8 cellular contexts compared by ENCODE assay signal in genomic region chr3:197029511-197030167, GRCh38. TPM values are rescaled to one million over a fixed set of nuclear protein-coding genes. Genes with fewer than 3 reads are reported as not detected.
DNase-seq lines count a peak whose midpoint lies in the region; ATAC-seq and TF ChIP-seq lines count a peak whose summit lies in the region.

Gene MELTF (minus strand): TSS chr3:197029817. CDS start chr3:197029702, 115 bp downstream.

- peak within 1 kb of the TSS; percentile 84 for H3K4me3 ChIP-seq in ACC112 (ENCODE audit: low read depth, low read length)
- peak within 1 kb of the TSS; percentile 51 for H3K4me3 ChIP-seq in naive thymus-derived CD4-positive, alpha-beta T cell (ENCODE audit: low read length)

- no peaks in the 10 kb centered on the region for H3K36me3 ChIP-seq in ACC112 (ENCODE audit: insufficient read depth, low read length)
- no peaks in the 10 kb centered on the region for H3K36me3 ChIP-seq in naive thymus-derived CD4-positive, alpha-beta T cell (ENCODE audit: control insufficient read depth in 2 of 3, insufficient read depth in 3 of 3, low read length in 3 of 3)

- intact Hi-C loops in naive thymus-derived CD4-positive, alpha-beta T cell (cut with micrococcal nuclease) = loop anchor here (1.0 to 2.0 kb wide), 3 partner anchors 26 to 51 kb away; no protein-coding TSS in a partner anchor

- ATAC-seq in GM18519 (IDR thresholded peaks at IDR 0.05; ENCODE audit: low FRiP score, unreplicated experiment) (peak; percentile 47), HG03095 (IDR thresholded peaks at IDR 0.05; ENCODE audit: unreplicated experiment) (peak; percentile 65)
- peak; percentile 91 for ATAC-seq in activated CD8-positive, alpha-beta memory T cell treated with anti-CD3 and anti-CD28 coated beads, Interleukin-2, amount 10 ng/mL, durations not matched to agents 7 days and 5 days
- ATAC-seq in naive thymus-derived CD4-positive, alpha-beta T cell = peak; percentile 90

- CTCF ChIA-PET in activated CD8-positive, alpha-beta memory T cell treated with anti-CD3 and anti-CD28 coated beads, Interleukin-2, amount 10 ng/mL, durations not matched to agents 7 days and 5 days (lab: Charles Lee) = interaction anchor here (0.6 to 4.3 kb wide), 30 partner anchors 11 to 365 kb away, joined by 3 to 38 read pairs (median 4); partner anchors contain the start of genes NCBP2 and SENP5
- CTCF ChIA-PET in naive thymus-derived CD4-positive, alpha-beta T cell (lab: Charles Lee) = interaction anchor here (0.7 to 1.9 kb wide), 6 partner anchors 15 to 1199 kb away, joined by 3 to 7 read pairs (median 4); no protein-coding TSS in a partner anchor

- H3K36me3 Mint-ChIP-seq in activated CD8-positive, alpha-beta memory T cell treated with anti-CD3 and anti-CD28 coated beads, Interleukin-2, amount 10 ng/mL, durations not matched to agents 7 days and 5 days = no peaks in the 10 kb centered on the region
- no peaks in the 10 kb centered on the region for H3K36me3 Mint-ChIP-seq in naive thymus-derived CD4-positive, alpha-beta T cell
- H3K36me3 Mint-ChIP-seq in stimulated activated naive CD8-positive, alpha-beta T cell treated with anti-CD3 and anti-CD28 coated beads, Interleukin-15, Interleukin-2, amounts not matched to agents 100 ng/mL and 50 ng/mL, for 24 hours (ENCODE audit: low read depth) = no peaks in the 10 kb centered on the region

- H3K27me3 Mint-ChIP-seq in activated CD8-positive, alpha-beta memory T cell treated with anti-CD3 and anti-CD28 coated beads, Interleukin-2, amount 10 ng/mL, durations not matched to agents 7 days and 5 days = peaks cover 10% of the 10 kb centered on the region
- H3K27me3 Mint-ChIP-seq in naive thymus-derived CD4-positive, alpha-beta T cell = no peaks in the 10 kb centered on the region
- H3K27me3 Mint-ChIP-seq in stimulated activated naive CD8-positive, alpha-beta T cell treated with anti-CD3 and anti-CD28 coated beads, Interleukin-15, Interleukin-2, amounts not matched to agents 100 ng/mL and 50 ng/mL, for 24 hours = no peaks in the 10 kb centered on the region

- peak within 1 kb of the TSS; percentile 90 for H3K27ac ChIP-seq in ACC112 (ENCODE audit: low read depth, low read length)
- H3K27ac ChIP-seq in naive thymus-derived CD4-positive, alpha-beta T cell (ENCODE audit: low read depth, low read length) = peak within 1 kb of the TSS; percentile 24

- no peaks in the 10 kb centered on the region for H3K9me3 ChIP-seq in naive thymus-derived CD4-positive, alpha-beta T cell (ENCODE audit: control insufficient read depth in 2 of 3, low read length in 3 of 3)

- peak; percentile 63 for DNase-seq in NCI-H526 treated with DMSO at 0.1 percent for 48 hours (lab: John Stamatoyannopoulos, UW)
- DNase-seq in activated CD8-positive, alpha-beta memory T cell treated with anti-CD3 and anti-CD28 coated beads, Interleukin-2, amount 10 ng/mL, durations not matched to agents 7 days and 5 days = peak; percentile 71
- peak; percentile 78 to 87 for DNase-seq in erythroblast (lab: John Stamatoyannopoulos, UW)
- peak; percentile 46 to 90 (median 75) for DNase-seq in naive thymus-derived CD4-positive, alpha-beta T cell

- H3K4me3 Mint-ChIP-seq in activated CD8-positive, alpha-beta memory T cell treated with anti-CD3 and anti-CD28 coated beads, Interleukin-2, amount 10 ng/mL, durations not matched to agents 7 days and 5 days = peak within 1 kb of the TSS; percentile 69
- H3K4me3 Mint-ChIP-seq in naive thymus-derived CD4-positive, alpha-beta T cell = peak within 1 kb of the TSS; percentile 64 to 83 (median 78)
- H3K4me3 Mint-ChIP-seq in stimulated activated naive CD8-positive, alpha-beta T cell treated with anti-CD3 and anti-CD28 coated beads, Interleukin-15, Interleukin-2, amounts not matched to agents 100 ng/mL and 50 ng/mL, for 24 hours = peak within 1 kb of the TSS; percentile 69

- peaks cover 18% of the 10 kb centered on the region for H3K4me1 ChIP-seq in ACC112 (ENCODE audit: control insufficient read depth, insufficient read depth, low read length, unreplicated experiment)
- peaks cover 0 to 4% of the 10 kb centered on the region in 2 donors for H3K4me1 ChIP-seq in naive thymus-derived CD4-positive, alpha-beta T cell (ENCODE audit: control insufficient read depth in 2 of 2, insufficient read depth in 2 of 2, low read length in 2 of 2)

- no peak for TF ChIP-seq POLR2A in erythroblast (IDR thresholded peaks at IDR 0.05; ENCODE audit: low read length)

- peak within 1 kb of the TSS; percentile 80 for H2AFZ ChIP-seq in ACC112 (ENCODE audit: low read length, unreplicated experiment)

- peaks cover 4% of the 10 kb centered on the region for H3K9me3 Mint-ChIP-seq in activated CD8-positive, alpha-beta memory T cell treated with anti-CD3 and anti-CD28 coated beads, Interleukin-2, amount 10 ng/mL, durations not matched to agents 7 days and 5 days (ENCODE audit: low read depth)
- peaks cover 0 to 11% (median 0%) of the 10 kb centered on the region in 11 donors for H3K9me3 Mint-ChIP-seq in naive thymus-derived CD4-positive, alpha-beta T cell
- no peaks in the 10 kb centered on the region for H3K9me3 Mint-ChIP-seq in stimulated activated naive CD8-positive, alpha-beta T cell treated with anti-CD3 and anti-CD28 coated beads, Interleukin-15, Interleukin-2, amounts not matched to agents 100 ng/mL and 50 ng/mL, for 24 hours

- H3K79me2 ChIP-seq in ACC112 (ENCODE audit: control insufficient read depth, insufficient read depth, low read length, unreplicated experiment) = no peaks in the 10 kb centered on the region

- no peak within 1 kb of the TSS for H3K27ac Mint-ChIP-seq in activated CD8-positive, alpha-beta memory T cell treated with anti-CD3 and anti-CD28 coated beads, Interleukin-2, amount 10 ng/mL, durations not matched to agents 7 days and 5 days
- H3K27ac Mint-ChIP-seq in naive thymus-derived CD4-positive, alpha-beta T cell = peak within 1 kb of the TSS in 3 of 9 donors; percentile 42 to 76 (median 45)
- no peak within 1 kb of the TSS for H3K27ac Mint-ChIP-seq in stimulated activated naive CD8-positive, alpha-beta T cell treated with anti-CD3 and anti-CD28 coated beads, Interleukin-15, Interleukin-2, amounts not matched to agents 100 ng/mL and 50 ng/mL, for 24 hours

- POLR2A ChIA-PET in naive thymus-derived CD4-positive, alpha-beta T cell (lab: Charles Lee) = no interaction called here

- H3K4me1 Mint-ChIP-seq in activated CD8-positive, alpha-beta memory T cell treated with anti-CD3 and anti-CD28 coated beads, Interleukin-2, amount 10 ng/mL, durations not matched to agents 7 days and 5 days = peaks cover 10% of the 10 kb centered on the region
- H3K4me1 Mint-ChIP-seq in naive thymus-derived CD4-positive, alpha-beta T cell = peaks cover 0 to 19% (median under 1%) of the 10 kb centered on the region in 7 donors
- peaks cover 11% of the 10 kb centered on the region for H3K4me1 Mint-ChIP-seq in stimulated activated naive CD8-positive, alpha-beta T cell treated with anti-CD3 and anti-CD28 coated beads, Interleukin-15, Interleukin-2, amounts not matched to agents 100 ng/mL and 50 ng/mL, for 24 hours (ENCODE audit: low read depth)

- peaks cover 6% of the 10 kb centered on the region; the same call in 1 of the 2 replicates for H3K27me3 ChIP-seq in ACC112 (ENCODE audit: insufficient read depth, low read length)
- peaks cover 0 to 3% of the 10 kb centered on the region in 2 donors for H3K27me3 ChIP-seq in naive thymus-derived CD4-positive, alpha-beta T cell (ENCODE audit: control insufficient read depth in 2 of 2, insufficient read depth in 2 of 2, low read length in 2 of 2)

RNA-seq across cellular contexts. Expression of gene MELTF, which starts in this region (rescaled TPM):
- total RNA-seq in activated CD8-positive, alpha-beta memory T cell treated with anti-CD3 and anti-CD28 coated beads, Interleukin-2, amount 10 ng/mL, durations not matched to agents 7 days and 5 days = 1 to 10 TPM; 3.3 TPM
- 1 to 10 TPM in 3 of 5 experiments, under 1 TPM in 2; 0.51 to 7.6 (median 2.7) TPM for total RNA-seq in naive thymus-derived CD4-positive, alpha-beta T cell
- polyA plus RNA-seq in naive thymus-derived CD4-positive, alpha-beta T cell = under 1 TPM in 1 of 2 donors, not detected in 1; 0.09 TPM

Comparison
In these comparisons a context has a peak if more than half of its experiments do, and no peak if none do; other contexts are left out.
1. Peak in every context shown above with its lines: DNase-seq, ATAC-seq, H3K4me3 ChIP-seq and H3K27ac ChIP-seq.